ENCODE assay signal across 21 cellular contexts in the genomic region with DNA sequence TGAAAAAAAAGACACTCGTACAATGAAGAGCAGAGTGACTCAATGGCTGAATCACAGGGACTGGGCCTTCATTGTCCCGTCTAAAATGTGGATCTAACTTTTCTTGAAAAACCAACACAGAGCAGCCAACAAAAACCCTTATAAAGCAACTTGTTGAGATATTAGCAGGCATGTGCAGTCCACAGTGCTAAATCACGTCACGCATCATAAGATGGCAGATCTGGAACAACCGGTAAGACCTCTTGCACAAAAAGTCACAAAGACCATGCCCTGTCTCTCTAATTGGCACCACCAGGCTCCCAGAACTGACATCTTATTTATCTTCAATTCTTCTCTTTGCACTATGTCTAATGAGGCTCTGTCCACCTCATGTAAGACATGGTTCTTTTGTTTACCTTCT.
"Had no signal": no experiment of that assay in that cellular context is flagged by ENCODE, and none has a peak within 500 bp of the region (broad histone marks: within the 10 kb centered on the region; RNA-seq: fewer than 3 reads in every experiment).

No MANE protein-coding gene starts in this region.

- DNase-seq: colonic mucosa; dermis blood vessel endothelial cell; erythroblast; gastrocnemius medialis; islet precursor cell; left ventricle myocardium superior; mesenchymal stem cell; naive B cell; occipital lobe; sigmoid colon; stimulated activated CD4-positive, alpha-beta T cell treated with anti-CD3 and anti-CD28 coated beads, Interleukin-2, amount 100 ng/mL, for 24 hours; stimulated activated CD4-positive, alpha-beta T cell treated with anti-CD3 and anti-CD28 coated beads, Interleukin-4, amount 100 ng/mL, for 4 hours; stimulated activated naive B cell treated with anti-CD40 and anti-IgM and Interleukin-4, amounts not matched to agents 10 μg/mL and 1 μg/mL and 100 μg/mL, for 72 hours; stimulated activated naive CD8-positive, alpha-beta T cell treated with anti-CD3 and anti-CD28 coated beads, Interleukin-15, amount 100 ng/mL, for 72 hours; testis; transverse colon had no signal

- H3K4me1 ChIP-seq: colonic mucosa, sigmoid colon, testis had no signal

- H3K9me3 ChIP-seq: colonic mucosa, gastrocnemius medialis, sigmoid colon, testis, transverse colon had no signal

- H3K36me3 Mint-ChIP-seq: naive B cell; stimulated activated naive B cell treated with anti-CD40 and anti-IgM and Interleukin-4, amounts not matched to agents 10 μg/mL and 1 μg/mL and 100 μg/mL, for 72 hours had no signal

- H3K9me3 Mint-ChIP-seq: stimulated activated naive CD8-positive, alpha-beta T cell treated with anti-CD3 and anti-CD28 coated beads, Interleukin-15, amount 100 ng/mL, for 72 hours had no signal

- H3K36me3 ChIP-seq: colonic mucosa, gastrocnemius medialis, sigmoid colon, transverse colon had no signal

- H3K27ac Mint-ChIP-seq: stimulated activated naive B cell treated with anti-CD40 and anti-IgM and Interleukin-4, amounts not matched to agents 10 μg/mL and 1 μg/mL and 100 μg/mL, for 72 hours had no signal

- H3K4me1 Mint-ChIP-seq: naive B cell; stimulated activated naive B cell treated with anti-CD40 and anti-IgM and Interleukin-4, amounts not matched to agents 10 μg/mL and 1 μg/mL and 100 μg/mL, for 72 hours; stimulated activated naive CD8-positive, alpha-beta T cell treated with anti-CD3 and anti-CD28 coated beads, Interleukin-15, amount 100 ng/mL, for 72 hours had no signal

- H2AFZ ChIP-seq: parathyroid adenoma had no signal

- H3K4me3 ChIP-seq: colonic mucosa, gastrocnemius medialis, lung, sigmoid colon, skin epidermis, testis, transverse colon had no signal

- FAIRE-seq: urothelium cell line had no signal

- ATAC-seq: gastrocnemius medialis; left ventricle myocardium superior; stimulated activated naive B cell treated with anti-CD40 and anti-IgM and Interleukin-4, amounts not matched to agents 10 μg/mL and 1 μg/mL and 100 μg/mL, for 72 hours; stimulated activated naive CD8-positive, alpha-beta T cell treated with anti-CD3 and anti-CD28 coated beads, Interleukin-15, amount 100 ng/mL, for 72 hours had no signal

- H3K27me3 Mint-ChIP-seq: stimulated activated naive B cell treated with anti-CD40 and anti-IgM and Interleukin-4, amounts not matched to agents 10 μg/mL and 1 μg/mL and 100 μg/mL, for 72 hours; stimulated activated naive CD8-positive, alpha-beta T cell treated with anti-CD3 and anti-CD28 coated beads, Interleukin-15, amount 100 ng/mL, for 72 hours had no signal

- H3K27me3 ChIP-seq: colonic mucosa, gastrocnemius medialis, sigmoid colon, testis, transverse colon had no signal

- H3K9ac ChIP-seq: parathyroid adenoma had no signal

- H3K27ac ChIP-seq: colonic mucosa, gastrocnemius medialis, parathyroid adenoma, sigmoid colon, skin epidermis, testis, transverse colon had no signal

- H3K4me3 Mint-ChIP-seq: naive B cell; nephron; stimulated activated naive B cell treated with anti-CD40 and anti-IgM and Interleukin-4, amounts not matched to agents 10 μg/mL and 1 μg/mL and 100 μg/mL, for 72 hours; stimulated activated naive CD8-positive, alpha-beta T cell treated with anti-CD3 and anti-CD28 coated beads, Interleukin-15, amount 100 ng/mL, for 72 hours had no signal
